In the genomic region with DNA sequence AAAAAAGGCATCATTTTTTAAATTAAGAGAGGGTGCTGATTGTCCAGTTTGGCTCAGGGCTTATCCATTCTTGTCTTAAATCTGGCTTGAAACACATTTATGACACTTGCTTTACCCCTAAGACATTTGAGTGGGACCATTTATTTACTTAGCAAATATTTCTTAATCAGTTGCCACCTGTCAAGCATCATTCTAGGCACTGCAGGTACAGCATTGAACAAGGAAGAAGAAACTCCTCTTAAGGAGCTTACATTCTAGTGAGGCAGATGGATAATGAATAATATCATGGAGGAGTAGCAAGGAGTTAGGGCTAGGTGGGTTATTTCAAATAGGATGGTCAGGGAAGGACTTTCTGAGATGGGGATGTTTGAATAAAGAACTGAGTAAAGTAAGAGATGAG, we compare ENCODE assay signal across 26 cellular contexts.
DNase-seq lines count a peak whose midpoint lies in the region; ATAC-seq, FAIRE-seq and TF ChIP-seq lines count a peak whose summit lies in the region.
"Had no signal": no experiment of that assay in that cellular context is flagged by ENCODE, and none has a peak within 500 bp of the region (broad histone marks: within the 10 kb centered on the region; RNA-seq: fewer than 3 reads in every experiment).

No MANE protein-coding gene starts in this region.

- H3K36me3 Mint-ChIP-seq in activated naive CD8-positive, alpha-beta T cell: peaks cover 4% of the 10 kb centered on the region
- peaks cover 30% of the 10 kb centered on the region for H3K36me3 Mint-ChIP-seq in memory B cell

- TF ChIP-seq EP300 in HepG2 (IDR thresholded peaks at IDR 0.05; ENCODE audit: low read depth in 2 of 2, low read length in 2 of 2) (no peak), HepG2 (CRISPR knock-in tag; IDR thresholded peaks at IDR 0.05; ENCODE audit: borderline replicate concordance) (no peak)

- H3K4me2 ChIP-seq in HepG2 (ENCODE audit: low read depth, low read length): no peak overlapping the region
- H3K4me2 ChIP-seq: hepatocyte had no signal

- intact Hi-C loops in HepG2 (cut with micrococcal nuclease; ENCODE audit: unreplicated experiment): no loop called here
- intact Hi-C loops in right lobe of liver (cut with DNase I): no loop called here
- intact Hi-C loops in spleen (cut with DNase I; ENCODE audit: low total_unique reads): no loop called here

- H3K4me1 ChIP-seq in HepG2 (ENCODE audit: insufficient read depth, low read length): no peaks in the 10 kb centered on the region
- H3K4me1 ChIP-seq in right lobe of liver: peaks cover 0 to 9% (median 0%) of the 10 kb centered on the region in 4 donors
- peaks cover 0 to 3% (median 0%) of the 10 kb centered on the region in 6 donors for H3K4me1 ChIP-seq in spleen
- H3K4me1 ChIP-seq: HAP-1, Peyer's patch had no signal

- ATAC-seq in HepG2 (no peak), right lobe of liver (no peak), memory B cell (ENCODE audit: low read depth) (no peak), HG03175 (IDR thresholded peaks at IDR 0.05; ENCODE audit: unreplicated experiment) (no peak)
- ATAC-seq: right cardiac atrium had no signal

- DNase-seq in HepG2 (ENCODE audit: low spot score): no peak
- DNase-seq in right lobe of liver: no peak
- DNase-seq in memory B cell (ENCODE audit: low spot score in 2 of 2): no peak
- DNase-seq in spleen: no peak
- DNase-seq in GM13977 (ENCODE audit: low spot score): no peak
- no peak for DNase-seq in GDM1 (lab: John Stamatoyannopoulos, UW)
- DNase-seq: activated T-cell treated with anti-CD3 and anti-CD28 coated beads, Interleukin-2, amount 50 U/mL, for 48 hours; amniotic stem cell; brain microvascular endothelial cell; DMS153; mammary epithelial cell; NCI-H1436 treated with DMSO at 0.1 percent for 48 hours; NCI-H2081 treated with DMSO at 0.1 percent for 48 hours; NCI-H345; NCI-H748 treated with DMSO at 0.1 percent for 48 hours; Peyer's patch; right cardiac atrium; SHP77; stimulated activated CD4-positive, alpha-beta T cell treated with anti-CD3 and anti-CD28 coated beads, Interleukin-2, amount 100 ng/mL, for 24 hours; T-helper 9 cell; tibial artery had no signal

- CTCF ChIA-PET in HepG2 (lab: Yijun Ruan, JAX; ENCODE audit: low intra/inter-chr PET ratio, low total read pairs): no interaction called here

- no peak for FAIRE-seq in HepG2 (lab: Jason Lieb, UNC)

- TF ChIP-seq POLR2A in HepG2 (IDR thresholded peaks at IDR 0.05; ENCODE audit: insufficient read depth in 1 of 2, low read depth in 2 of 2, low read length in 2 of 2) (no peak), right lobe of liver (IDR thresholded peaks at IDR 0.05) (no peak), spleen (IDR thresholded peaks at IDR 0.05) (no peak)

- no peak overlapping the region for H3K4me3 Mint-ChIP-seq in activated naive CD8-positive, alpha-beta T cell
- H3K4me3 Mint-ChIP-seq in memory B cell: no peak overlapping the region

- H3K4me3 ChIP-seq in HepG2 (replicated peaks in 1 of 3; ENCODE audit: insufficient read depth in 1 of 3, low read depth in 2 of 3, low read length in 3 of 3) (no peak overlapping the region), right lobe of liver (no peak overlapping the region), spleen (no peak overlapping the region)
- H3K4me3 ChIP-seq: HAP-1, hepatocyte, Peyer's patch, tibial artery had no signal

- no peaks in the 10 kb centered on the region for H3K9me3 Mint-ChIP-seq in activated naive CD8-positive, alpha-beta T cell (ENCODE audit: low read depth)
- H3K9me3 Mint-ChIP-seq in memory B cell: no peaks in the 10 kb centered on the region

- peak overlapping the region; percentile 69 for H3K27ac Mint-ChIP-seq in activated naive CD8-positive, alpha-beta T cell
- H3K27ac Mint-ChIP-seq in memory B cell: peak overlapping the region; percentile 19

- no peaks in the 10 kb centered on the region for H3K79me2 ChIP-seq in HepG2 (ENCODE audit: insufficient read depth, low read length)
- H3K79me2 ChIP-seq: hepatocyte had no signal

- H2AFZ ChIP-seq in HepG2 (ENCODE audit: low read length): no peak overlapping the region
- H2AFZ ChIP-seq: hepatocyte had no signal

- in situ Hi-C loops in HepG2 (cut with HindIII; ENCODE audit: extremely low pct_ligation_motif_present, low pct_unique_long_range_greater_than_20kb): no loop called here
- in situ Hi-C loops in GM13977 (cut with MboI; ENCODE audit: low pct_unique_long_range_greater_than_20kb, low sequenced_read_pairs, unreplicated experiment): loop anchor here (25.0 kb wide), 1 partner anchor 888 kb away; no protein-coding TSS in a partner anchor

- TF ChIP-seq CTCF in HepG2 (CRISPR knock-in tag; IDR thresholded peaks at IDR 0.05) (no peak), right lobe of liver (IDR thresholded peaks at IDR 0.05) (no peak), spleen (IDR thresholded peaks at IDR 0.05 in 8 of 11, conservative IDR thresholded peaks at IDR 0.05 in 3 of 11) (no peak), GM13977 (IDR thresholded peaks at IDR 0.05; ENCODE audit: extremely low read depth, insufficient read depth, missing control alignments) (no peak)

- H3K9ac ChIP-seq in HepG2 (ENCODE audit: insufficient read depth, low read depth, low read length): no peak overlapping the region

- H3K27me3 ChIP-seq in HepG2 (ENCODE audit: control insufficient read depth in 1 of 2, insufficient read depth in 2 of 2, low read length in 2 of 2) (no peaks in the 10 kb centered on the region), right lobe of liver (no peaks in the 10 kb centered on the region), spleen (replicated peaks in 1 of 7) (no peaks in the 10 kb centered on the region)
- H3K27me3 ChIP-seq: brain microvascular endothelial cell, hepatocyte, neutrophil, Peyer's patch, tibial artery had no signal

- BruUV-seq in HepG2 (replicated peaks; lab: Mats Ljungman, UMichigan): no TSS peak

- POLR2A ChIA-PET in HepG2 (lab: Yijun Ruan, JAX): no interaction called here

- no peaks in the 10 kb centered on the region for H4K20me1 ChIP-seq in HepG2 (ENCODE audit: insufficient read depth, low read length)

- H3K36me3 ChIP-seq in HepG2 (replicated peaks in 1 of 2; ENCODE audit: control insufficient read depth in 1 of 2, insufficient read depth in 2 of 2, low read length in 2 of 2) (peaks cover 36 to 74% of the 10 kb centered on the region in 2 experiments), right lobe of liver (peaks cover 0 to 14% (median 4%) of the 10 kb centered on the region in 4 donors), spleen (peaks cover 0 to 100% (median 47%) of the 10 kb centered on the region in 6 donors)
- H3K36me3 ChIP-seq: HAP-1 had no signal

- no peaks in the 10 kb centered on the region for H3K9me3 ChIP-seq in HepG2 (ENCODE audit: low read length)
- no peaks in the 10 kb centered on the region for H3K9me3 ChIP-seq in right lobe of liver
- H3K9me3 ChIP-seq in spleen: no peaks in the 10 kb centered on the region
- H3K9me3 ChIP-seq: HAP-1, neutrophil, Peyer's patch, tibial artery had no signal

- no peak for TF ChIP-seq RAD21 in HepG2 (CRISPR knock-in tag; IDR thresholded peaks at IDR 0.05)

- H3K27ac ChIP-seq in HepG2 (ENCODE audit: extremely low read length, insufficient read depth, low read length) (no peak overlapping the region), right lobe of liver (no peak overlapping the region), spleen (peak overlapping the region in 2 of 8 donors; percentile 14 to 29)
- H3K27ac ChIP-seq: brain microvascular endothelial cell, hepatocyte, neutrophil, Peyer's patch, tibial artery had no signal

- no peaks in the 10 kb centered on the region for H3K27me3 Mint-ChIP-seq in activated naive CD8-positive, alpha-beta T cell
- H3K27me3 Mint-ChIP-seq in memory B cell: no peaks in the 10 kb centered on the region

- H3K4me1 Mint-ChIP-seq in activated naive CD8-positive, alpha-beta T cell (ENCODE audit: low read depth): no peaks in the 10 kb centered on the region
- no peaks in the 10 kb centered on the region for H3K4me1 Mint-ChIP-seq in memory B cell

TF ChIP-seq in HepG2, 621 proteins besides CTCF, POLR2A, EP300 and RAD21:
- TF ChIP-seq ZNF563 (CRISPR knock-in tag; IDR thresholded peaks at IDR 0.05) (no peak), RBM22 (optimal IDR thresholded peaks at IDR 0.05; ENCODE audit: low read length) (peak; percentile 18), ZNF138 (CRISPR knock-in tag; IDR thresholded peaks at IDR 0.05; ENCODE audit: low read depth) (no peak)
